ENCODE assay signal across 9 cellular contexts in the genomic region with DNA sequence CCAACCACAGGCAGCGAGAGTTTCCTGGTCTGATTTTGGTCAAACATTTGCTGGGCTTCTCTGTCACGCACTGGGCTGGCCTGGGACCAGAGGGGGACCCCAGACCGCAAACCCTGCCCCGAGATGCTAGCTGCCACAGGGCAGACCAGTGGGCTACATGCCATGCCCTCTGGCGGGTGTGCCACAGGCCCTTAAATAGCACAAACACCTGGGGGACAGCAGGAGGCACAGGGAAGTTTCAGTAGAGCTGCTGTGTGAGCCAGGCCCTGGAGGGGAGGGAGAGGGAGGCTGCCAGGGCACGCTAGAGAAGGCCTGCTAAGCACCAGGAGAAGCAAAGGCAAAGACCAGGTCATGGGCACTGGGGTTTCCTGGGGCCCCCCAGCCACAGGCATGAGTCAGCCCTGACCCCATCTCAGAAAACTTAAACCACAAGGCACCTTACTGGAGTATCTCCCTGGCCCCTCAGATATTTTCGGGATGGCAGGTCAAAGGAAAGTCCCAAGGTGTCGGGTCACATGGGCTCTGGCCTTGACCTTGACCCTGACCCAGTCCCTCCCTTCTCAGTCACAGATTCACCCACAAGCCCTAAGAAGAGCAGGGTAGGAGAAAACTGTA. TPM values are rescaled to one million over a fixed set of nuclear protein-coding genes. Genes with fewer than 3 reads are reported as not detected.
DNase-seq lines count a peak whose midpoint lies in the region; ATAC-seq, FAIRE-seq and TF ChIP-seq lines count a peak whose summit lies in the region.
"Had no signal": no experiment of that assay in that cellular context is flagged by ENCODE, and none has a peak within 500 bp of the region (broad histone marks: within the 10 kb centered on the region; RNA-seq: fewer than 3 reads in every experiment).

No MANE protein-coding gene starts in this region.

- H3K9ac ChIP-seq in HUES48 (ENCODE audit: low read depth, low read length) = peak overlapping the region; percentile 26; the same call in 1 of the 2 replicates

- no peaks in the 10 kb centered on the region for H3K27me3 ChIP-seq in A673 (replicated peaks; ENCODE audit: insufficient read depth, low read depth, low read length, poor library complexity)
- H3K27me3 ChIP-seq in HUES48 (ENCODE audit: control insufficient read depth, insufficient read depth, low read length) = no peaks in the 10 kb centered on the region
- no peaks in the 10 kb centered on the region for H3K27me3 ChIP-seq in esophagus muscularis mucosa

- no TSS peak for BruUV-seq in A673 (replicated peaks; lab: Mats Ljungman, UMichigan)

- H3K4me3 ChIP-seq in A673 (ENCODE audit: low read depth, low read length, poor library complexity, severe bottlenecking) (no peak overlapping the region), HUES48 (ENCODE audit: low read depth, low read length) (no peak overlapping the region), esophagus muscularis mucosa (no peak overlapping the region)

- peak; percentile 70 for ATAC-seq in GM19438 (IDR thresholded peaks at IDR 0.05; ENCODE audit: low read depth, unreplicated experiment)

- no peak for TF ChIP-seq POLR2A in esophagus muscularis mucosa (IDR thresholded peaks at IDR 0.05; ENCODE audit: low read depth)

- peak overlapping the region; percentile 42 for H3K27ac ChIP-seq in A673 (ENCODE audit: low read depth, low read length, poor library complexity, severe bottlenecking)
- peak overlapping the region; percentile 82 for H3K27ac ChIP-seq in HUES48 (ENCODE audit: low read depth, low read length)
- peak overlapping the region; percentile 54 to 74 (median 61) for H3K27ac ChIP-seq in esophagus muscularis mucosa (replicated peaks in 1 of 4)

- no peak for FAIRE-seq in frontal cortex (lab: Jason Lieb, UNC)
- FAIRE-seq: islet of Langerhans had no signal

- CTCF ChIA-PET in A673 (lab: Charles Lee) = no interaction called here

- POLR2A ChIA-PET in A673 (lab: Charles Lee; ENCODE audit: low non-redundant PET) = no interaction called here

- peaks cover 12% of the 10 kb centered on the region for H3K4me1 ChIP-seq in A673 (ENCODE audit: insufficient read depth, low read length, poor library complexity, severe bottlenecking)
- peaks cover 15% of the 10 kb centered on the region for H3K4me1 ChIP-seq in HUES48 (ENCODE audit: control insufficient read depth, insufficient read depth, low read length)
- peaks cover 74 to 96% (median 86%) of the 10 kb centered on the region in 4 donors for H3K4me1 ChIP-seq in esophagus muscularis mucosa

- no peaks in the 10 kb centered on the region for H3K36me3 ChIP-seq in A673 (ENCODE audit: insufficient read depth, low read length, poor library complexity, severe bottlenecking)
- H3K36me3 ChIP-seq in HUES48 (ENCODE audit: control insufficient read depth, insufficient read depth, low read length) = no peaks in the 10 kb centered on the region
- H3K36me3 ChIP-seq in esophagus muscularis mucosa = no peaks in the 10 kb centered on the region

- no peak for DNase-seq in A673 (ENCODE audit: low spot score)
- DNase-seq in esophagus muscularis mucosa (ENCODE audit: extremely low spot score) = no peak
- no peak for DNase-seq in cortex of kidney (lab: John Stamatoyannopoulos, UW)
- no peak for DNase-seq in DMS79 treated with DMSO at 0.1 percent for 48 hours (lab: John Stamatoyannopoulos, UW)
- no peak for DNase-seq in NCI-H1092 (lab: John Stamatoyannopoulos, UW)
- DNase-seq in frontal cortex (ENCODE audit: low spot score in 2 of 2) = no peak

- WGBS in esophagus muscularis mucosa = 61% methylated on average over 6 of the region's 8 CpGs

- H3K9me3 ChIP-seq in A673 (ENCODE audit: low read depth, low read length, poor library complexity, severe bottlenecking) (no peaks in the 10 kb centered on the region), HUES48 (ENCODE audit: control insufficient read depth, insufficient read depth, low read length) (no peaks in the 10 kb centered on the region), esophagus muscularis mucosa (no peaks in the 10 kb centered on the region)

- TF ChIP-seq EP300 in esophagus muscularis mucosa (IDR thresholded peaks at IDR 0.05) = no peak

- TF ChIP-seq CTCF in A673 (conservative IDR thresholded peaks at IDR 0.05; ENCODE audit: low read depth, low read length) (no peak), esophagus muscularis mucosa (IDR thresholded peaks at IDR 0.05) (no peak)

- intact Hi-C loops in A673 (cut with micrococcal nuclease; ENCODE audit: unreplicated experiment) (no loop called here), esophagus muscularis mucosa (cut with DNase I) (no loop called here)

RNA-seq across cellular contexts. Expression of a gene that starts 29.2 kb away (rescaled TPM):
- total RNA-seq in A673 (2021) (38.5 and 47.0 TPM in 2 replicates), esophagus muscularis mucosa (100 to 1,000 TPM; 108 to 221 (median 138) TPM), frontal cortex (25.3 TPM)
